8 cellular contexts compared by ENCODE assay signal in the genomic region with DNA sequence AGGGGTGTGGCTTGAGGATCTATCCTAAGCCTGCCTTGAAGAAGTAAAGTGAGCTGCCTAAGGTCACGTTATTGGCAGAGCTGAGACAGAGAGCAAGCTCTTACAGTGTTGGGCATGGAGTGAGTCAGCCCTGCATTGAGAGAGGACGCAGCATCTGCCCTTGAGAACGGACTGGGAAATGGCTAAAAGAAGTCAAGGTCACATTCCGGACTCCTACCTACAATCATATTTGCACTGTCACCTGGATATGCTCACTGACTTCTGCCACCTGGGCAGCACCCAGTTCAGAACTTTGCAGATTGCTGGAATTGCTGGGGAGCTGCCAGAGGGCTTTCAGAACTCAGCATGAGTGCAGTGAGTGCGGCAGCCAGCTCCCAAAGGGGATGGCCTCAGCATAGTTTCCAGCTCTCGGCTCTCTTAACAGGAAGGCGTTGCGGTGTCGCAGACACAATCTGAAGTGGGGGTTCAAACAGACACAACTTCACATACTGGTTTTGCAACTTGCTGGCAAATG.
DNase-seq lines count a peak whose midpoint lies in the region; ATAC-seq, FAIRE-seq and TF ChIP-seq lines count a peak whose summit lies in the region.

No MANE protein-coding gene starts in this region.

- peak overlapping the region; percentile 9 to 69 (median 58) for H3K27ac Mint-ChIP-seq in nephron

- H3K9ac ChIP-seq in GM23248 = peak overlapping the region; percentile 70

- H4K20me1 ChIP-seq in GM23248 (ENCODE audit: insufficient read depth) = no peaks in the 10 kb centered on the region
- no peaks in the 10 kb centered on the region for H4K20me1 ChIP-seq in PC-9 (ENCODE audit: insufficient read depth)

- in situ Hi-C loops in GM23248 (cut with MboI) = no loop called here

- H3F3A ChIP-seq in GM23248 (ENCODE audit: insufficient read depth) (peaks cover 28% of the 10 kb centered on the region), PC-9 (ENCODE audit: insufficient read depth, low read depth) (no peaks in the 10 kb centered on the region)

- TF ChIP-seq POLR2A in esophagus squamous epithelium (IDR thresholded peaks at IDR 0.05) = no peak

- no peak for ATAC-seq in HG03354 (IDR thresholded peaks at IDR 0.05; ENCODE audit: poor library complexity, severe bottlenecking, unreplicated experiment)

- H3K36me3 Mint-ChIP-seq in nephron (ENCODE audit: low read depth) = no peaks in the 10 kb centered on the region

- H3K4me1 ChIP-seq in GM23248 (ENCODE audit: insufficient read depth) (peaks cover 46% of the 10 kb centered on the region), PC-9 (replicated peaks; ENCODE audit: insufficient read depth) (no peaks in the 10 kb centered on the region), esophagus squamous epithelium (peaks cover 15 to 59% (median 19%) of the 10 kb centered on the region in 3 donors)

- POLR2A ChIA-PET in PC-9 (lab: Charles Lee; ENCODE audit: unreplicated experiment) = interaction anchor here (0.6 kb wide), 1 partner anchor 127 kb away, joined by 3 read pairs; no protein-coding TSS in a partner anchor

- H3K9me3 Mint-ChIP-seq in nephron = no peaks in the 10 kb centered on the region

- TF ChIP-seq CTCF in PC-9 (conservative IDR thresholded peaks at IDR 0.05) (no peak), esophagus squamous epithelium (IDR thresholded peaks at IDR 0.05) (peak in 1 of 6 experiments; percentile 3), nephron (IDR thresholded peaks at IDR 0.05; ENCODE audit: unreplicated experiment in 3 of 3) (no peak)

- BruUV-seq in PC-9 (replicated peaks; lab: Mats Ljungman, UMichigan) = no TSS peak

- no peaks in the 10 kb centered on the region for H3K27me3 ChIP-seq in GM23248 (replicated peaks; ENCODE audit: insufficient read depth)
- no peaks in the 10 kb centered on the region for H3K27me3 ChIP-seq in PC-9 (ENCODE audit: insufficient read depth, low read depth)
- H3K27me3 ChIP-seq in esophagus squamous epithelium = no peaks in the 10 kb centered on the region

- H3K9me2 ChIP-seq in GM23248 (ENCODE audit: insufficient read depth) (no peaks in the 10 kb centered on the region), PC-9 (ENCODE audit: insufficient read depth) (peaks cover 8% of the 10 kb centered on the region)

- CTCF ChIA-PET in PC-9 (lab: Charles Lee) = interaction anchor here (0.6 kb wide), 1 partner anchor 407 kb away, joined by 16 read pairs; no protein-coding TSS in a partner anchor

- peaks cover 54% of the 10 kb centered on the region for H3K4me1 Mint-ChIP-seq in nephron

- H3K4me3 ChIP-seq in GM23248 (peak overlapping the region; percentile 53), PC-9 (no peak overlapping the region), esophagus squamous epithelium (peak overlapping the region in 3 of 4 donors; percentile 8 to 42 (median 16))

- WGBS in GM23248 (ENCODE audit: low coverage in 1 of 2, low lambda C conversion rate in 2 of 2, missing lambda C conversion rate in 2 of 2), 2 experiments = 41 to 50% methylated on average over 9 of the region's 9 CpGs
- WGBS in esophagus squamous epithelium, 2 donors = 12 to 43% methylated on average over 6 to 9 of the region's 9 CpGs

- H3K36me3 ChIP-seq in GM23248 (ENCODE audit: low read depth) (no peaks in the 10 kb centered on the region), PC-9 (ENCODE audit: low read depth) (no peaks in the 10 kb centered on the region), esophagus squamous epithelium (no peaks in the 10 kb centered on the region)

- no peak for FAIRE-seq in frontal cortex (lab: Jason Lieb, UNC)

- H3K27ac ChIP-seq in GM23248 = peak overlapping the region; percentile 80
- no peak overlapping the region for H3K27ac ChIP-seq in PC-9
- peak overlapping the region; percentile 56 to 80 (median 71) for H3K27ac ChIP-seq in esophagus squamous epithelium

- H2AFZ ChIP-seq in GM23248 = peak overlapping the region; percentile 51
- no peak overlapping the region for H2AFZ ChIP-seq in PC-9

- H3K27me3 Mint-ChIP-seq in nephron (ENCODE audit: low read depth) = no peaks in the 10 kb centered on the region

- H3K9me3 ChIP-seq in GM23248 (ENCODE audit: low read depth) (no peaks in the 10 kb centered on the region), PC-9 (ENCODE audit: insufficient read depth, low read depth) (no peaks in the 10 kb centered on the region), esophagus squamous epithelium (no peaks in the 10 kb centered on the region)

- peak; percentile 89 for DNase-seq in GM23248
- DNase-seq in PC-9 = peak; percentile 67 to 70
- DNase-seq in esophagus squamous epithelium (lab: John Stamatoyannopoulos, UW) = no peak
- no peak for DNase-seq in frontal cortex (ENCODE audit: low spot score in 2 of 2)
- no peak for DNase-seq in COLO668 (lab: John Stamatoyannopoulos, UW; ENCODE audit: unreplicated experiment)
- no peak for DNase-seq in kidney glomerular epithelial cell (lab: John Stamatoyannopoulos, UW)

- intact Hi-C loops in PC-9 (cut with micrococcal nuclease; ENCODE audit: unreplicated experiment) = no loop called here
- intact Hi-C loops in esophagus squamous epithelium (cut with DNase I) = no loop called here

- H3K79me2 ChIP-seq in GM23248 (ENCODE audit: insufficient read depth) (no peaks in the 10 kb centered on the region), PC-9 (ENCODE audit: low read depth) (no peaks in the 10 kb centered on the region)

- H3K4me3 Mint-ChIP-seq in nephron = peak overlapping the region in 2 of 3 experiments; percentile 1 to 10

- H3K4me2 ChIP-seq in GM23248 (ENCODE audit: unreplicated experiment) = peak overlapping the region; percentile 71
- peak overlapping the region; percentile 5; the same call in 1 of the 2 replicates for H3K4me2 ChIP-seq in PC-9

Comparison
In these comparisons a context has a peak if more than half of its experiments do, and no peak if none do; other contexts are left out.
1. DNase-seq: peak in GM23248 (single experiment) and PC-9 (2 of 2); none in esophagus squamous epithelium (single experiment), frontal cortex (0 of 2), COLO668 (single experiment) and kidney glomerular epithelial cell (single experiment).